8 cellular contexts compared by ENCODE assay signal in the genomic region with DNA sequence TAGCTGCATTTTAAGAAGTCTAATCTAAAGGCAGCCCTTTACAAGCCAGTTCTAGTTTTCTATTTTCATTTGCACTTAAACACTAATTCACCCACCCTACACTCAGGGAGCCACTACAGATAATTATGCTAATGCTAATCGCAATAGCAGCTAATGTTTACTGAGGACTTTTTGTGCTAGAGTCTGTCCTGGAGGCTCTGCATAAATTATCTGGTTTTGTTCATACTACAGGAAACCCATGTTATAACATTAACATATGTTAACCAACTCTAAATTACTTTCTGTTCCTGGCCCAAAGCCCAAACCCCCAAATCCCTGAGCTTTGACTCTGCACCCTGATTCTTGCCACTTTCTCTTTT. TPM values are rescaled to one million over a fixed set of nuclear protein-coding genes. Genes with fewer than 3 reads are reported as not detected.
DNase-seq lines count a peak whose midpoint lies in the region; ATAC-seq and TF ChIP-seq lines count a peak whose summit lies in the region.

No MANE protein-coding gene starts in this region.

- DNase-seq in astrocyte of the spinal cord (ENCODE audit: low read depth, low spot score) (no peak), mesothelial cell of epicardium (ENCODE audit: low spot score in 2 of 2, unreplicated experiment in 2 of 2) (no peak), SIG-M5 (lab: John Stamatoyannopoulos, UW) (no peak), mesenteric fat pad (ENCODE audit: low spot score) (no peak), left colon (no peak), NCI-H1048 (lab: John Stamatoyannopoulos, UW) (no peak)

- peak; percentile 5 for ATAC-seq in GM19023 (IDR thresholded peaks at IDR 0.05; ENCODE audit: unreplicated experiment)
- peak; percentile 8 for ATAC-seq in HG03064 (IDR thresholded peaks at IDR 0.05; ENCODE audit: low read depth, unreplicated experiment)
- ATAC-seq in left colon = no peak

- in situ Hi-C loops in astrocyte of the spinal cord (cut with HindIII; ENCODE audit: low sequenced_read_pairs) = no loop called here

- peak overlapping the region; percentile 61 for H3K4me3 ChIP-seq in astrocyte of the spinal cord (ENCODE audit: low read depth, low read length)

- intact Hi-C loops in left colon (cut with DNase I, micrococcal nuclease) = no loop called here

- no peak overlapping the region for H3K27ac Mint-ChIP-seq in mesothelial cell of epicardium

- H3K9me3 Mint-ChIP-seq in mesothelial cell of epicardium = no peaks in the 10 kb centered on the region

- peaks cover 9% of the 10 kb centered on the region for H3K4me1 Mint-ChIP-seq in mesothelial cell of epicardium

- TF ChIP-seq CTCF in astrocyte of the spinal cord (IDR thresholded peaks at IDR 0.05; ENCODE audit: low read depth, low read length) (no peak), mesothelial cell of epicardium (IDR thresholded peaks at IDR 0.05; ENCODE audit: unreplicated experiment) (no peak)

- no peaks in the 10 kb centered on the region for H3K36me3 Mint-ChIP-seq in mesothelial cell of epicardium

- peaks cover 43% of the 10 kb centered on the region for H3K27me3 Mint-ChIP-seq in mesothelial cell of epicardium (ENCODE audit: low read depth)

- H3K4me3 Mint-ChIP-seq in mesothelial cell of epicardium = peak overlapping the region; percentile 80

RNA-seq across cellular contexts. Expression of a gene that starts 0.5 kb away (rescaled TPM):
- 1.7 to 2.9 TPM (median 1.8 TPM) in 3 replicates for total RNA-seq in mesothelial cell of epicardium
- total RNA-seq in mesenteric fat pad = 0.42 TPM
- total RNA-seq in left colon = 1 to 10 TPM; 1.1 to 1.3 TPM
